8 cellular contexts compared by ENCODE assay signal in the genomic region with DNA sequence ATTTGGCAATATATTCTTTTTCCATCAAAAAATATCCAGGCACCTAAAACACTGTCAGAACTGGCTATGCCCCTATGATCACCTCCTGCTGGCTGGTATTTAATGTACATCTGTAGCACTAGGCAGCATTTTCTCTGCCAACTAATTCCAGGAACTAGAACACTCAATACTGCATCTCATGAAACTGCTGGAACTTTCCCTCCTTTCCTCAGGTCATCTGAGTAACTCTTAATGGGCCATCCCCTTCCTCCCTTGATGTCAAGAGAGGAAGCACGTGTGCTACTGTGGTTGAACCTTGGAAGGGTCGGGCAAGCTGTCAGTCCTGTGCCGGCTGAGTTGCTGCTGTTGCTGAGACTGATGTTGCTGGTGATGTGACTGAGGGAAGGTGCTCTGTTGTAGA. TPM values are rescaled to one million over a fixed set of nuclear protein-coding genes. Genes with fewer than 3 reads are reported as not detected.
DNase-seq lines count a peak whose midpoint lies in the region; ATAC-seq and TF ChIP-seq lines count a peak whose summit lies in the region.

No MANE protein-coding gene starts in this region.

- no peak for DNase-seq in left ventricle myocardium superior
- no peak for DNase-seq in RPMI8226
- DNase-seq in posterior vena cava (ENCODE audit: low spot score) = no peak
- DNase-seq in NCI-H1436 treated with DMSO at 0.1 percent for 48 hours (lab: John Stamatoyannopoulos, UW) = no peak

- intact Hi-C loops in left ventricle myocardium superior (cut with micrococcal nuclease) (no loop called here), posterior vena cava (cut with DNase I) (no loop called here)

- peak; percentile 59 for ATAC-seq in GM18498 (IDR thresholded peaks at IDR 0.05; ENCODE audit: unreplicated experiment)
- peak; percentile 84 for ATAC-seq in HG02588 (IDR thresholded peaks at IDR 0.05; ENCODE audit: unreplicated experiment)
- peak; percentile 50 for ATAC-seq in left ventricle myocardium superior
- ATAC-seq in GM18519 (IDR thresholded peaks at IDR 0.05; ENCODE audit: low FRiP score, unreplicated experiment) = no peak

- no peak overlapping the region for H3K4me3 ChIP-seq in WI38 (ENCODE audit: low read depth, low read length)

- peak; percentile 34; the same call in 1 of the 2 replicates for TF ChIP-seq CTCF in WI38 (IDR thresholded peaks at IDR 0.05; ENCODE audit: low read depth, low read length)

RNA-seq across cellular contexts. Expression of gene TMEM165, which starts 39.4 kb away (rescaled TPM):
- total RNA-seq in left ventricle myocardium superior = 35.9 TPM
- 100 to 1,000 TPM; 132 to 149 TPM for total RNA-seq in posterior vena cava
